38 cellular contexts compared by ENCODE assay signal in the genomic region with DNA sequence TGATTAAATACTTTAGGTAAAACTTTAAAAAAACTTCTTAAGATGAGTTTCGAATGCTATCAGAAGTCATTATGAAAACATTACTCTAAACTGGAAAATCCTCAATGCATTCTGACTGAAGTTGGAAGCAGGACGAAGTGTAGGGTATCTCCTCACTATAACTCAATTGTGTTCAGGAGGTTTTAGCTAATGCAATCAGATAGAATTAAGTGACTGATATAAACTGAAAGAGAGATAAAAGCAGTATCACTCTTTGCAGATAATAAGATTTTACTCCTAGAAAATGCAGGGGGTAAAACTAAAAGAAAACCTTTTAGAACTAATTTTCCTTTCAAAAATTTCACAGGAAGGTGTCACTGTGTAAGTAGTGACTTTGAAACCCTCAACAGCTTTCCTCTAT. TPM values are rescaled to one million over a fixed set of nuclear protein-coding genes. Genes with fewer than 3 reads are reported as not detected.
"Had no signal": no experiment of that assay in that cellular context is flagged by ENCODE, and none has a peak within 500 bp of the region (broad histone marks: within the 10 kb centered on the region; RNA-seq: fewer than 3 reads in every experiment).

No MANE protein-coding gene starts in this region.

- H3K9ac ChIP-seq: KMS-11 had no signal

- H3K4me3 ChIP-seq: MG63 had no signal

- H3K36me3 ChIP-seq: MG63 had no signal

- H3K27ac ChIP-seq: KMS-11 had no signal

- H3K4me2 ChIP-seq: KMS-11 had no signal

- H3K27me3 ChIP-seq: MG63 had no signal

- DNase-seq: Karpas-422, Kasumi-1, MG63, MM.1S, MV-4-11, NCI-H1048, NCI-H1092, NCI-H1092 treated with DMSO at 0.1 percent for 48 hours, NCI-H1105, NCI-H1105 treated with DMSO at 0.1 percent for 48 hours, NCI-H1417, NCI-H1417 treated with DMSO at 0.1 percent for 48 hours, NCI-H1436, NCI-H1436 treated with DMSO at 0.1 percent for 48 hours, NCI-H146, NCI-H1694, NCI-H1694 treated with DMSO at 0.1 percent for 48 hours, NCI-H187, NCI-H187 treated with DMSO at 0.1 percent for 48 hours, NCI-H1930, NCI-H2029, NCI-H2029 treated with DMSO at 0.1 percent for 48 hours, NCI-H2081, NCI-H2081 treated with DMSO at 0.1 percent for 48 hours, NCI-H2107, NCI-H2171, NCI-H2171 treated with DMSO at 0.1 percent for 48 hours, NCI-H2227 treated with DMSO at 0.1 percent for 48 hours, NCI-H226, NCI-H345, NCI-H446, NCI-H446 treated with DMSO at 0.1 percent for 48 hours, NCI-H510A had no signal

RNA-seq across cellular contexts. Expression of gene TAS2R1, which starts 22.1 kb away (rescaled TPM):
- total RNA-seq: LHCN-M2, M059J, MCF 10A, NCI-H460 had no signal
